ENCODE assay signal across 8 cellular contexts in the genomic region with DNA sequence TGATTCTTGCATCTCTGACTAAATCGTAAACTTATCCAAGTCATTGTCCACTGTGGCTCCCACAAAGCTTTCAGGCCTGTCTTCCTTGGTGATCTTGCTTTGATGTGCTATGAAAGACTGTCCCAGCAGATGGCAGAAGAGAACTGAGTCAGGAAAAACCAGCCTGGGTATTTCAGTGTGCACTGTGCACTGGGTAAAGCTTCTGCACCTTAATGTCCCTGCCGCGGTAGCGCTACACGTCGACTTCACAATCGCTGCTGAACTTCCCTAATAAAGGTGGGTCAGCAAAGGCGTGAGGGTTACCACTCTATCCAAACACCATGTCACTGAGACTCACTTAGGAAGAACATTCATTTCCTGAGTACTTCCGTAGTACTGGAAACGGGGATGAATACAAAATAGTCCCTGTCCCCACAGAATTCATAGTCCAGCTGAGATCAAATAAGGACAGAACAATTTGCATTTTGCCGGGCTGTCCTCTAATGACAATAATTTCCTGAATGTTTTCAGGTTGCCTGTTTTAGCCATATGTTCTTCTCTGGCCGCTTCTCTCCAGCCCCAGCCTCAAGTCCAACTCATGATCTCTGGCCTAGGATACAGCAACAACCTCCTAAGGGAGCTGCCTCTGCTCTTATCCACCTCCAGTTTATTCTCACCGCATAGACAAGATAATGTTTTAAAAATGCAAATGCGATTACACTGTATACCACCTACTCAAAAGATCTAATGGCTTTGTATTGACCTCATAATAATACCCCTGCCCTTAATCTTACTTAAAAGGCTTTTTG.
DNase-seq lines count a peak whose midpoint lies in the region; FAIRE-seq lines count a peak whose summit lies in the region.

No MANE protein-coding gene starts in this region.

- peaks cover 7% of the 10 kb centered on the region for H3K27me3 Mint-ChIP-seq in activated naive CD4-positive, alpha-beta T cell treated with anti-CD3 and anti-CD28 coated beads, Interleukin-2, amount 10 ng/mL, durations not matched to agents 7 days and 5 days

- DNase-seq in GF-D8 (lab: John Stamatoyannopoulos, UW) (peak; percentile 45), GOT3 (lab: John Stamatoyannopoulos, UW) (peak; percentile 16), LoVo (ENCODE audit: low spot score) (peak; percentile 85), SJSA1 (ENCODE audit: low read depth in 1 of 2, low spot score in 2 of 2) (peak; percentile 68 to 73), glomerular visceral epithelial cell (ENCODE audit: extremely low spot score) (peak; percentile 83), posterior cingulate gyrus (peak in 7 of 10 donors; percentile 22 to 84 (median 50)), urothelium cell line (ENCODE audit: low spot score) (peak; percentile 73)
- peak; percentile 78 for DNase-seq in activated naive CD4-positive, alpha-beta T cell treated with anti-CD3 and anti-CD28 coated beads, Interleukin-2, amount 10 ng/mL, durations not matched to agents 7 days and 5 days

- no peak overlapping the region for H3K27ac ChIP-seq in SJSA1

- intact Hi-C loops in posterior cingulate gyrus (cut with DNase I), result loop anchor here (1.0 to 5.0 kb wide), 2 partner anchors 115 to 208 kb away; no protein-coding TSS in a partner anchor

- H3K9me3 ChIP-seq in SJSA1 (replicated peaks), result no peaks in the 10 kb centered on the region

- H3K27ac Mint-ChIP-seq in activated naive CD4-positive, alpha-beta T cell treated with anti-CD3 and anti-CD28 coated beads, Interleukin-2, amount 10 ng/mL, durations not matched to agents 7 days and 5 days, result no peak overlapping the region

- no peak for FAIRE-seq in urothelium cell line (lab: Jason Lieb, UNC)

- no peaks in the 10 kb centered on the region for H3K27me3 ChIP-seq in SJSA1 (replicated peaks)

- peaks cover 15% of the 10 kb centered on the region for H3K4me1 Mint-ChIP-seq in activated naive CD4-positive, alpha-beta T cell treated with anti-CD3 and anti-CD28 coated beads, Interleukin-2, amount 10 ng/mL, durations not matched to agents 7 days and 5 days

- no peaks in the 10 kb centered on the region for H3K36me3 Mint-ChIP-seq in activated naive CD4-positive, alpha-beta T cell treated with anti-CD3 and anti-CD28 coated beads, Interleukin-2, amount 10 ng/mL, durations not matched to agents 7 days and 5 days

- no peak overlapping the region for H3K4me3 Mint-ChIP-seq in activated naive CD4-positive, alpha-beta T cell treated with anti-CD3 and anti-CD28 coated beads, Interleukin-2, amount 10 ng/mL, durations not matched to agents 7 days and 5 days

- CTCF ChIA-PET in activated naive CD4-positive, alpha-beta T cell treated with anti-CD3 and anti-CD28 coated beads, Interleukin-2, amount 10 ng/mL, durations not matched to agents 7 days and 5 days (lab: Charles Lee), result interaction anchor here (0.7 to 8.0 kb wide), 26 partner anchors 11 to 544 kb away, joined by 3 to 125 read pairs (median 4); no protein-coding TSS in a partner anchor

- no peaks in the 10 kb centered on the region for H3K9me3 Mint-ChIP-seq in activated naive CD4-positive, alpha-beta T cell treated with anti-CD3 and anti-CD28 coated beads, Interleukin-2, amount 10 ng/mL, durations not matched to agents 7 days and 5 days

- 0 out of 2 replicates have a peak, but pooled peaks cover 5% of the 10 kb centered on the region for H3K4me1 ChIP-seq in SJSA1 (replicated peaks)

- H3K36me3 ChIP-seq in SJSA1, result no peaks in the 10 kb centered on the region

- H3K4me3 ChIP-seq in SJSA1, result no peak overlapping the region

Comparison
In these comparisons a context has a peak if more than half of its experiments do, and no peak if none do; other contexts are left out.
1. DNase-seq: peak in every context shown above with its lines; median percentile 85 in LoVo; 83 in glomerular visceral epithelial cell; 78 in activated naive CD4-positive, alpha-beta T cell treated with anti-CD3 and anti-CD28 coated beads, Interleukin-2, amount 10 ng/mL, durations not matched to agents 7 days and 5 days; 73 in urothelium cell line; 70 in SJSA1; 50 in posterior cingulate gyrus; 45 in GF-D8; 16 in GOT3.